Comparison of ENCODE assay signal across 16 cellular contexts in the genomic region with DNA sequence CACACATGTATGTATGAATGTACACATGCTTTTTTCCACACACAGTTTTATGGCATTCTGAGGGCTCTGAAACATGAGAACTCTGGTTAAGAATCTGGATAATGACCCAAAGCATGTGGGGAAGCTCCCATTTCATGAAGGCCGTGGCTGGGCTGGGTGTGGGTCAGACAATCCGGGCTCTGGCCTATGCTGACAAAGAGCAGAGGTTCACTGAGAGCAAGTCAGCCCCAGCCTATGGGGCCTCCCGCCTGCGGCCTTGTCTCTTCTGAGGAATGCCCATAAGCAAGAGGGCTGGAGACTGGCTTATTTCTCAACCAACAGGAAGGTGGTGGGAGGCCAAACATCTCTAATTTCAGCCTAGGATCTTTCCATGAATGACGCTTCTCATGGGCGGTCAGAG. TPM values are rescaled to one million over a fixed set of nuclear protein-coding genes. Genes with fewer than 3 reads are reported as not detected.
DNase-seq lines count a peak whose midpoint lies in the region; ATAC-seq and TF ChIP-seq lines count a peak whose summit lies in the region.
"Had no signal": no experiment of that assay in that cellular context is flagged by ENCODE, and none has a peak within 500 bp of the region (broad histone marks: within the 10 kb centered on the region; RNA-seq: fewer than 3 reads in every experiment).

No MANE protein-coding gene starts in this region.

- H3K36me3 Mint-ChIP-seq in type B pancreatic cell = no peaks in the 10 kb centered on the region

- peaks cover 11% of the 10 kb centered on the region for H3K27me3 Mint-ChIP-seq in type B pancreatic cell

- H3K4me1 Mint-ChIP-seq in type B pancreatic cell (ENCODE audit: unreplicated experiment) = peaks cover 9% of the 10 kb centered on the region

- no peak for TF ChIP-seq CTCF in type B pancreatic cell (conservative IDR thresholded peaks at IDR 0.05)

- no peak overlapping the region for H3K4me3 Mint-ChIP-seq in type B pancreatic cell
- H3K4me3 Mint-ChIP-seq: CD4-positive, alpha-beta T cell had no signal

- peak; percentile 37 for DNase-seq in Right ventricle myocardium inferior (ENCODE audit: missing footprints)
- DNase-seq in cardiac septum (ENCODE audit: low spot score) = no peak
- DNase-seq in left kidney (ENCODE audit: low read depth, low spot score) = peak; percentile 74
- DNase-seq in type B pancreatic cell (ENCODE audit: extremely low spot score, unreplicated experiment) = no peak
- DNase-seq: 8988T; BE2C; CD4-positive, alpha-beta T cell; KBM-7; NCI-H1436; NCI-H2081 treated with DMSO at 0.1 percent for 48 hours; NCI-H510A; NCI-H774; RPMI8226 had no signal

- no peak for ATAC-seq in Right ventricle myocardium inferior
- ATAC-seq in esophagus mucosa = no peak
- no peak for ATAC-seq in HG02759 (IDR thresholded peaks at IDR 0.05; ENCODE audit: unreplicated experiment)

- H3K27ac Mint-ChIP-seq in type B pancreatic cell = peak overlapping the region; percentile 51
- H3K27ac Mint-ChIP-seq: CD4-positive, alpha-beta T cell had no signal

- intact Hi-C loops in Right ventricle myocardium inferior (cut with DNase I) = no loop called here
- intact Hi-C loops in cardiac septum (cut with DNase I) = no loop called here

- no peaks in the 10 kb centered on the region for H3K9me3 Mint-ChIP-seq in type B pancreatic cell
- H3K9me3 Mint-ChIP-seq: CD4-positive, alpha-beta T cell had no signal

RNA-seq across cellular contexts. Expression of gene MYH6, which starts 8.5 kb away (rescaled TPM):
- total RNA-seq in Right ventricle myocardium inferior = 3,910 TPM
- total RNA-seq in cardiac septum = 170 TPM
- 0.24 and 0.50 TPM in 2 replicates for total RNA-seq in type B pancreatic cell (ENCODE audit: low replicate concordance)
- total RNA-seq in esophagus mucosa = not detected
- total RNA-seq: CD4-positive, alpha-beta T cell; H1 had no signal

RNA-seq across cellular contexts. Expression of gene CMTM5, which starts 22.7 kb away (rescaled TPM):
- total RNA-seq in Right ventricle myocardium inferior (0.92 TPM), cardiac septum (not detected), type B pancreatic cell (ENCODE audit: low replicate concordance) (0.19 TPM in 1 of 2 replicates, not detected in the other), esophagus mucosa (not detected)
- total RNA-seq: CD4-positive, alpha-beta T cell; H1 had no signal

RNA-seq across cellular contexts. Expression of gene IL25, which starts 27.0 kb away (rescaled TPM):
- total RNA-seq in Right ventricle myocardium inferior (not detected), cardiac septum (not detected), type B pancreatic cell (ENCODE audit: low replicate concordance) (not detected in 2 replicates), esophagus mucosa (not detected)
- total RNA-seq: CD4-positive, alpha-beta T cell; H1 had no signal

RNA-seq across cellular contexts. Expression of gene EFS, which starts 34.6 kb away (rescaled TPM):
- total RNA-seq in Right ventricle myocardium inferior (4.0 TPM), cardiac septum (3.7 TPM), type B pancreatic cell (ENCODE audit: low replicate concordance) (41.0 and 59.3 TPM in 2 replicates), esophagus mucosa (27.6 TPM)
- total RNA-seq: CD4-positive, alpha-beta T cell had no signal

RNA-seq across cellular contexts. Expression of gene MYH7, which starts 35.9 kb away (rescaled TPM):
- total RNA-seq in Right ventricle myocardium inferior (11,833 TPM), cardiac septum (13,582 TPM), type B pancreatic cell (ENCODE audit: low replicate concordance) (0.14 TPM in 1 of 2 replicates, not detected in the other), esophagus mucosa (0.72 TPM)
- total RNA-seq: CD4-positive, alpha-beta T cell; H1 had no signal

Comparison
In these comparisons a context has a peak if more than half of its experiments do, and no peak if none do; other contexts are left out.
1. DNase-seq: peak in Right ventricle myocardium inferior (single experiment) and left kidney (single experiment); none in cardiac septum (single experiment) and type B pancreatic cell (single experiment).
2. RNA of gene MYH6, which starts 8.5 kb away (total RNA-seq): 3,910 TPM in Right ventricle myocardium inferior (single experiment) and 170 TPM in cardiac septum (single experiment); 0.24 to 0.50 TPM in type B pancreatic cell and not detected in esophagus mucosa (single experiment); every median in the first group is over 100 times any median in the second.